In the genomic region with DNA sequence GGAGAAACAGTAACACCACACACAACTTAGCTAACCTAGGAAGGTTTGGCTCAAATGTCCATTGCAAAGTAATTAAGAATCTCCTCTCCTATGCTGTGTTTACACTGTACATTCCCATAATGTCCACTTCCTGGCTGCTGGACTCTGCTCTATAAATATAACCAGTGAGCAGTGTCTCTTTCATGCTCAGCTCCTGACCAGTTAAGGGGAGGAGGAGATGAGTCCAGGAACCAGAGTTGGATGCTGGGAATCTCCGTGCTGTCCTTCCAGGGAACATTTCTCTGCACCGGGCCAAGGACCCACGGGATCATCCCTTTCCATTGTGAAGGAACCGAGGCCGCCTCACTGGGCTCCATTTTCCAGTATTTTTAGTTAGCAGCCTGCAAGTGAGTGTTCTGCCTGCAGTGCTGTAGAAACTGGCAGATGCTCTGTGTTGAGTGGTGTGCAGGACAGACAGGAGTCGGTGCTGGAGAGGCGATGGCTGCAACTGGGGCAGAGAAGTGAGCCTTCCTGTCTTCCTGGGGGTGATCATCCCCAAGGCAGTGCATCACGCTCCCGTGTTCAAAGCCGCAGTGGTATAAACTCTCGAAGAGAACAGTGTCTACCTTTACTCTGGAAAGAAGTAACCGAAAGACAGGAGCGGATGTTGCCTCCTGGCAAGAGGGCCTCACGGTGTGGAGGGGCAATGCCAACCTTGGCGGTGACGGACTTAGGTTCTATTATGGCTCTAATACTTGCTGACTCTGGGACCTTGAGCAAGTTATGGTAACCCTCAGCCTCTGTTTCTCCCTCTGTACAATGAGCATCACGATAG, we compare ENCODE assay signal across 1 cellular context.
A peak's percentile ranks its signal among the peaks of the same experiment; 100 is the strongest.
TF ChIP-seq lines count a peak whose summit lies in the region.

No MANE protein-coding gene starts in this region.

TF ChIP-seq in HepG2, 621 proteins besides CTCF, POLR2A, EP300 and RAD21 (continued from another document and continues in another):
- TF ChIP-seq, protein P1, sequence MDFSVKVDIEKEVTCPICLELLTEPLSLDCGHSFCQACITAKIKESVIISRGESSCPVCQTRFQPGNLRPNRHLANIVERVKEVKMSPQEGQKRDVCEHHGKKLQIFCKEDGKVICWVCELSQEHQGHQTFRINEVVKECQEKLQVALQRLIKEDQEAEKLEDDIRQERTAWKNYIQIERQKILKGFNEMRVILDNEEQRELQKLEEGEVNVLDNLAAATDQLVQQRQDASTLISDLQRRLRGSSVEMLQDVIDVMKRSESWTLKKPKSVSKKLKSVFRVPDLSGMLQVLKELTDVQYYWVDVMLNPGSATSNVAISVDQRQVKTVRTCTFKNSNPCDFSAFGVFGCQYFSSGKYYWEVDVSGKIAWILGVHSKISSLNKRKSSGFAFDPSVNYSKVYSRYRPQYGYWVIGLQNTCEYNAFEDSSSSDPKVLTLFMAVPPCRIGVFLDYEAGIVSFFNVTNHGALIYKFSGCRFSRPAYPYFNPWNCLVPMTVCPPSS (IDR thresholded peaks at IDR 0.05): no peak
- TF ChIP-seq, protein P2, sequence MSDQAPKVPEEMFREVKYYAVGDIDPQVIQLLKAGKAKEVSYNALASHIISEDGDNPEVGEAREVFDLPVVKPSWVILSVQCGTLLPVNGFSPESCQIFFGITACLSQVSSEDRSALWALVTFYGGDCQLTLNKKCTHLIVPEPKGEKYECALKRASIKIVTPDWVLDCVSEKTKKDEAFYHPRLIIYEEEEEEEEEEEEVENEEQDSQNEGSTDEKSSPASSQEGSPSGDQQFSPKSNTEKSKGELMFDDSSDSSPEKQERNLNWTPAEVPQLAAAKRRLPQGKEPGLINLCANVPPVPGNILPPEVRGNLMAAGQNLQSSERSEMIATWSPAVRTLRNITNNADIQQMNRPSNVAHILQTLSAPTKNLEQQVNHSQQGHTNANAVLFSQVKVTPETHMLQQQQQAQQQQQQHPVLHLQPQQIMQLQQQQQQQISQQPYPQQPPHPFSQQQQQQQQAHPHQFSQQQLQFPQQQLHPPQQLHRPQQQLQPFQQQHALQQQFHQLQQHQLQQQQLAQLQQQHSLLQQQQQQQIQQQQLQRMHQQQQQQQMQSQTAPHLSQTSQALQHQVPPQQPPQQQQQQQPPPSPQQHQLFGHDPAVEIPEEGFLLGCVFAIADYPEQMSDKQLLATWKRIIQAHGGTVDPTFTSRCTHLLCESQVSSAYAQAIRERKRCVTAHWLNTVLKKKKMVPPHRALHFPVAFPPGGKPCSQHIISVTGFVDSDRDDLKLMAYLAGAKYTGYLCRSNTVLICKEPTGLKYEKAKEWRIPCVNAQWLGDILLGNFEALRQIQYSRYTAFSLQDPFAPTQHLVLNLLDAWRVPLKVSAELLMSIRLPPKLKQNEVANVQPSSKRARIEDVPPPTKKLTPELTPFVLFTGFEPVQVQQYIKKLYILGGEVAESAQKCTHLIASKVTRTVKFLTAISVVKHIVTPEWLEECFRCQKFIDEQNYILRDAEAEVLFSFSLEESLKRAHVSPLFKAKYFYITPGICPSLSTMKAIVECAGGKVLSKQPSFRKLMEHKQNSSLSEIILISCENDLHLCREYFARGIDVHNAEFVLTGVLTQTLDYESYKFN (CRISPR knock-in tag; conservative IDR thresholded peaks at IDR 0.05): peak; percentile 99
- peak; percentile 93 for TF ChIP-seq MED1 (CRISPR knock-in tag; IDR thresholded peaks at IDR 0.05)
- TF ChIP-seq, protein P3, sequence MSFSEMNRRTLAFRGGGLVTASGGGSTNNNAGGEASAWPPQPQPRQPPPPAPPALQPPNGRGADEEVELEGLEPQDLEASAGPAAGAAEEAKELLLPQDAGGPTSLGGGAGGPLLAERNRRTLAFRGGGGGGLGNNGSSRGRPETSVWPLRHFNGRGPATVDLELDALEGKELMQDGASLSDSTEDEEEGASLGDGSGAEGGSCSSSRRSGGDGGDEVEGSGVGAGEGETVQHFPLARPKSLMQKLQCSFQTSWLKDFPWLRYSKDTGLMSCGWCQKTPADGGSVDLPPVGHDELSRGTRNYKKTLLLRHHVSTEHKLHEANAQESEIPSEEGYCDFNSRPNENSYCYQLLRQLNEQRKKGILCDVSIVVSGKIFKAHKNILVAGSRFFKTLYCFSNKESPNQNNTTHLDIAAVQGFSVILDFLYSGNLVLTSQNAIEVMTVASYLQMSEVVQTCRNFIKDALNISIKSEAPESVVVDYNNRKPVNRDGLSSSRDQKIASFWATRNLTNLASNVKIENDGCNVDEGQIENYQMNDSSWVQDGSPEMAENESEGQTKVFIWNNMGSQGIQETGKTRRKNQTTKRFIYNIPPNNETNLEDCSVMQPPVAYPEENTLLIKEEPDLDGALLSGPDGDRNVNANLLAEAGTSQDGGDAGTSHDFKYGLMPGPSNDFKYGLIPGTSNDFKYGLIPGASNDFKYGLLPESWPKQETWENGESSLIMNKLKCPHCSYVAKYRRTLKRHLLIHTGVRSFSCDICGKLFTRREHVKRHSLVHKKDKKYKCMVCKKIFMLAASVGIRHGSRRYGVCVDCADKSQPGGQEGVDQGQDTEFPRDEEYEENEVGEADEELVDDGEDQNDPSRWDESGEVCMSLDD (CRISPR knock-in tag; IDR thresholded peaks at IDR 0.05; ENCODE audit: borderline replicate concordance): no peak
- no peak for TF ChIP-seq CCDC6 (CRISPR knock-in tag; IDR thresholded peaks at IDR 0.05)
- TF ChIP-seq, protein P4, sequence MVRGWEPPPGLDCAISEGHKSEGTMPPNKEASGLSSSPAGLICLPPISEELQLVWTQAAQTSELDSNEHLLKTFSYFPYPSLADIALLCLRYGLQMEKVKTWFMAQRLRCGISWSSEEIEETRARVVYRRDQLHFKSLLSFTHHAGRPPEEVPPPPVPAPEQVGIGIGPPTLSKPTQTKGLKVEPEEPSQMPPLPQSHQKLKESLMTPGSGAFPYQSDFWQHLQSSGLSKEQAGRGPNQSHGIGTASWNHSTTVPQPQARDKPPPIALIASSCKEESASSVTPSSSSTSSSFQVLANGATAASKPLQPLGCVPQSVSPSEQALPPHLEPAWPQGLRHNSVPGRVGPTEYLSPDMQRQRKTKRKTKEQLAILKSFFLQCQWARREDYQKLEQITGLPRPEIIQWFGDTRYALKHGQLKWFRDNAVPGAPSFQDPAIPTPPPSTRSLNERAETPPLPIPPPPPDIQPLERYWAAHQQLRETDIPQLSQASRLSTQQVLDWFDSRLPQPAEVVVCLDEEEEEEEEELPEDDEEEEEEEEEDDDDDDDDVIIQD (CRISPR knock-in tag; IDR thresholded peaks at IDR 0.05; ENCODE audit: low read depth): peak; percentile 91; the same call in 1 of the 2 replicates
- TF ChIP-seq MXD4 (CRISPR knock-in tag; IDR thresholded peaks at IDR 0.05): 0 out of 2 replicates have a peak, but pooled peaks have one; percentile 38
- no peak for TF ChIP-seq NCOA1 (CRISPR knock-in tag; IDR thresholded peaks at IDR 0.05)
- TF ChIP-seq HMG20B (CRISPR knock-in tag; conservative IDR thresholded peaks at IDR 0.05): 0 out of 2 replicates have a peak, but pooled peaks have one; percentile 67
- peak; percentile 88 for TF ChIP-seq ZNF331 (CRISPR knock-in tag; IDR thresholded peaks at IDR 0.05)
- peak; percentile 72; the same call in 1 of the 2 replicates for TF ChIP-seq NCOR1 (IDR thresholded peaks at IDR 0.05; ENCODE audit: borderline replicate concordance, low read length)
- TF ChIP-seq, protein P5, sequence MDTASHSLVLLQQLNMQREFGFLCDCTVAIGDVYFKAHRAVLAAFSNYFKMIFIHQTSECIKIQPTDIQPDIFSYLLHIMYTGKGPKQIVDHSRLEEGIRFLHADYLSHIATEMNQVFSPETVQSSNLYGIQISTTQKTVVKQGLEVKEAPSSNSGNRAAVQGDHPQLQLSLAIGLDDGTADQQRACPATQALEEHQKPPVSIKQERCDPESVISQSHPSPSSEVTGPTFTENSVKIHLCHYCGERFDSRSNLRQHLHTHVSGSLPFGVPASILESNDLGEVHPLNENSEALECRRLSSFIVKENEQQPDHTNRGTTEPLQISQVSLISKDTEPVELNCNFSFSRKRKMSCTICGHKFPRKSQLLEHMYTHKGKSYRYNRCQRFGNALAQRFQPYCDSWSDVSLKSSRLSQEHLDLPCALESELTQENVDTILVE (CRISPR knock-in tag; IDR thresholded peaks at IDR 0.05): peak; percentile 71
- TF ChIP-seq, protein P6, sequence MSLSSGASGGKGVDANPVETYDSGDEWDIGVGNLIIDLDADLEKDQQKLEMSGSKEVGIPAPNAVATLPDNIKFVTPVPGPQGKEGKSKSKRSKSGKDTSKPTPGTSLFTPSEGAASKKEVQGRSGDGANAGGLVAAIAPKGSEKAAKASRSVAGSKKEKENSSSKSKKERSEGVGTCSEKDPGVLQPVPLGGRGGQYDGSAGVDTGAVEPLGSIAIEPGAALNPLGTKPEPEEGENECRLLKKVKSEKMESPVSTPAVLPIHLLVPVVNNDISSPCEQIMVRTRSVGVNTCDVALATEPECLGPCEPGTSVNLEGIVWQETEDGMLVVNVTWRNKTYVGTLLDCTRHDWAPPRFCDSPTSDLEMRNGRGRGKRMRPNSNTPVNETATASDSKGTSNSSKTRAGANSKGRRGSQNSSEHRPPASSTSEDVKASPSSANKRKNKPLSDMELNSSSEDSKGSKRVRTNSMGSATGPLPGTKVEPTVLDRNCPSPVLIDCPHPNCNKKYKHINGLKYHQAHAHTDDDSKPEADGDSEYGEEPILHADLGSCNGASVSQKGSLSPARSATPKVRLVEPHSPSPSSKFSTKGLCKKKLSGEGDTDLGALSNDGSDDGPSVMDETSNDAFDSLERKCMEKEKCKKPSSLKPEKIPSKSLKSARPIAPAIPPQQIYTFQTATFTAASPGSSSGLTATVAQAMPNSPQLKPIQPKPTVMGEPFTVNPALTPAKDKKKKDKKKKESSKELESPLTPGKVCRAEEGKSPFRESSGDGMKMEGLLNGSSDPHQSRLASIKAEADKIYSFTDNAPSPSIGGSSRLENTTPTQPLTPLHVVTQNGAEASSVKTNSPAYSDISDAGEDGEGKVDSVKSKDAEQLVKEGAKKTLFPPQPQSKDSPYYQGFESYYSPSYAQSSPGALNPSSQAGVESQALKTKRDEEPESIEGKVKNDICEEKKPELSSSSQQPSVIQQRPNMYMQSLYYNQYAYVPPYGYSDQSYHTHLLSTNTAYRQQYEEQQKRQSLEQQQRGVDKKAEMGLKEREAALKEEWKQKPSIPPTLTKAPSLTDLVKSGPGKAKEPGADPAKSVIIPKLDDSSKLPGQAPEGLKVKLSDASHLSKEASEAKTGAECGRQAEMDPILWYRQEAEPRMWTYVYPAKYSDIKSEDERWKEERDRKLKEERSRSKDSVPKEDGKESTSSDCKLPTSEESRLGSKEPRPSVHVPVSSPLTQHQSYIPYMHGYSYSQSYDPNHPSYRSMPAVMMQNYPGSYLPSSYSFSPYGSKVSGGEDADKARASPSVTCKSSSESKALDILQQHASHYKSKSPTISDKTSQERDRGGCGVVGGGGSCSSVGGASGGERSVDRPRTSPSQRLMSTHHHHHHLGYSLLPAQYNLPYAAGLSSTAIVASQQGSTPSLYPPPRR (CRISPR knock-in tag; IDR thresholded peaks at IDR 0.05; ENCODE audit: borderline replicate concordance): peak; percentile 68; the same call in 1 of the 2 replicates
- TF ChIP-seq, protein P7, sequence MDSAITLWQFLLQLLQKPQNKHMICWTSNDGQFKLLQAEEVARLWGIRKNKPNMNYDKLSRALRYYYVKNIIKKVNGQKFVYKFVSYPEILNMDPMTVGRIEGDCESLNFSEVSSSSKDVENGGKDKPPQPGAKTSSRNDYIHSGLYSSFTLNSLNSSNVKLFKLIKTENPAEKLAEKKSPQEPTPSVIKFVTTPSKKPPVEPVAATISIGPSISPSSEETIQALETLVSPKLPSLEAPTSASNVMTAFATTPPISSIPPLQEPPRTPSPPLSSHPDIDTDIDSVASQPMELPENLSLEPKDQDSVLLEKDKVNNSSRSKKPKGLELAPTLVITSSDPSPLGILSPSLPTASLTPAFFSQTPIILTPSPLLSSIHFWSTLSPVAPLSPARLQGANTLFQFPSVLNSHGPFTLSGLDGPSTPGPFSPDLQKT (CRISPR knock-in tag; IDR thresholded peaks at IDR 0.05; ENCODE audit: borderline replicate concordance): no peak
- TF ChIP-seq, protein P8, sequence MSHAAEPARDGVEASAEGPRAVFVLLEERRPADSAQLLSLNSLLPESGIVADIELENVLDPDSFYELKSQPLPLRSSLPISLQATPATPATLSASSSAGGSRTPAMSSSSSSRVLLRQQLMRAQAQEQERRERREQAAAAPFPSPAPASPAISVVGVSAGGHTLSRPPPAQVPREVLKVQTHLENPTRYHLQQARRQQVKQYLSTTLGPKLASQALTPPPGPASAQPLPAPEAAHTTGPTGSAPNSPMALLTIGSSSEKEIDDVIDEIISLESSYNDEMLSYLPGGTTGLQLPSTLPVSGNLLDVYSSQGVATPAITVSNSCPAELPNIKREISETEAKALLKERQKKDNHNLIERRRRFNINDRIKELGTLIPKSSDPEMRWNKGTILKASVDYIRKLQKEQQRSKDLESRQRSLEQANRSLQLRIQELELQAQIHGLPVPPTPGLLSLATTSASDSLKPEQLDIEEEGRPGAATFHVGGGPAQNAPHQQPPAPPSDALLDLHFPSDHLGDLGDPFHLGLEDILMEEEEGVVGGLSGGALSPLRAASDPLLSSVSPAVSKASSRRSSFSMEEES (CRISPR knock-in tag; IDR thresholded peaks at IDR 0.05): 0 out of 2 replicates have a peak, but pooled peaks have one; percentile 41
- TF ChIP-seq ZZZ3 (CRISPR knock-in tag; IDR thresholded peaks at IDR 0.05; ENCODE audit: borderline replicate concordance): no peak
- no peak for TF ChIP-seq TBL1XR1 (IDR thresholded peaks at IDR 0.05; ENCODE audit: borderline replicate concordance, low read length, partially characterized antibody)
- no peak; the same call in 1 of the 2 replicates for TF ChIP-seq YEATS4 (CRISPR knock-in tag; IDR thresholded peaks at IDR 0.05; ENCODE audit: borderline replicate concordance)
- no peak for TF ChIP-seq ZNF891 (CRISPR knock-in tag; IDR thresholded peaks at IDR 0.05)
- TF ChIP-seq CREB1 (IDR thresholded peaks at IDR 0.05): no peak
- no peak for TF ChIP-seq CREB1 (CRISPR knock-in tag; IDR thresholded peaks at IDR 0.05)
- TF ChIP-seq ZNF329 (CRISPR knock-in tag; IDR thresholded peaks at IDR 0.05; ENCODE audit: low read depth): no peak
- TF ChIP-seq HOXA7 (CRISPR knock-in tag; IDR thresholded peaks at IDR 0.05): no peak
- TF ChIP-seq ZNF563 (CRISPR knock-in tag; IDR thresholded peaks at IDR 0.05): no peak
- 0 out of 2 replicates have a peak, but pooled peaks have one; percentile 48 for TF ChIP-seq ESRRA (CRISPR knock-in tag; IDR thresholded peaks at IDR 0.05; ENCODE audit: low read depth)
- TF ChIP-seq NPAS2 (CRISPR knock-in tag; IDR thresholded peaks at IDR 0.05; ENCODE audit: borderline replicate concordance): no peak
- TF ChIP-seq, protein P9, sequence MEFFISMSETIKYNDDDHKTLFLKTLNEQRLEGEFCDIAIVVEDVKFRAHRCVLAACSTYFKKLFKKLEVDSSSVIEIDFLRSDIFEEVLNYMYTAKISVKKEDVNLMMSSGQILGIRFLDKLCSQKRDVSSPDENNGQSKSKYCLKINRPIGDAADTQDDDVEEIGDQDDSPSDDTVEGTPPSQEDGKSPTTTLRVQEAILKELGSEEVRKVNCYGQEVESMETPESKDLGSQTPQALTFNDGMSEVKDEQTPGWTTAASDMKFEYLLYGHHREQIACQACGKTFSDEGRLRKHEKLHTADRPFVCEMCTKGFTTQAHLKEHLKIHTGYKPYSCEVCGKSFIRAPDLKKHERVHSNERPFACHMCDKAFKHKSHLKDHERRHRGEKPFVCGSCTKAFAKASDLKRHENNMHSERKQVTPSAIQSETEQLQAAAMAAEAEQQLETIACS (CRISPR knock-in tag; IDR thresholded peaks at IDR 0.05): no peak
- TF ChIP-seq ZNF556 (CRISPR knock-in tag; IDR thresholded peaks at IDR 0.05; ENCODE audit: borderline replicate concordance): peak; percentile 38; the same call in 1 of the 2 replicates
- peak; percentile 71 for TF ChIP-seq ZSCAN29 (CRISPR knock-in tag; conservative IDR thresholded peaks at IDR 0.05)
- TF ChIP-seq ARHGAP35 (CRISPR knock-in tag; IDR thresholded peaks at IDR 0.05; ENCODE audit: borderline replicate concordance): no peak
